11 cellular contexts compared by ENCODE assay signal in genomic region chr20:64223526-64224067, GRCh38. TPM values are rescaled to one million over a fixed set of nuclear protein-coding genes. Genes with fewer than 3 reads are reported as not detected.
DNase-seq lines count a peak whose midpoint lies in the region; ATAC-seq and TF ChIP-seq lines count a peak whose summit lies in the region.
"Had no signal": no experiment of that assay in that cellular context is flagged by ENCODE, and none has a peak within 500 bp of the region (broad histone marks: within the 10 kb centered on the region; RNA-seq: fewer than 3 reads in every experiment).

No MANE protein-coding gene starts in this region.

- H2AFZ ChIP-seq in SU-DHL-6 (ENCODE audit: low read depth, low read length, severe bottlenecking): no peak overlapping the region

- H3K9me3 ChIP-seq in SU-DHL-6 (ENCODE audit: insufficient read depth, low read length): no peaks in the 10 kb centered on the region
- no peaks in the 10 kb centered on the region for H3K9me3 ChIP-seq in skeletal muscle satellite cell (replicated peaks; ENCODE audit: low read length)
- H3K9me3 ChIP-seq: uterus had no signal

- H3K36me3 ChIP-seq in SU-DHL-6 (ENCODE audit: low read length) (no peaks in the 10 kb centered on the region), skeletal muscle satellite cell (ENCODE audit: insufficient read depth, low read length) (no peaks in the 10 kb centered on the region)
- H3K36me3 ChIP-seq: uterus had no signal

- H3K79me2 ChIP-seq in SU-DHL-6 (ENCODE audit: insufficient read depth, low read length): no peaks in the 10 kb centered on the region

- no peaks in the 10 kb centered on the region for H3F3A ChIP-seq in SU-DHL-6 (ENCODE audit: insufficient read depth)

- H3K9ac ChIP-seq in SU-DHL-6 (ENCODE audit: low read length) (no peak overlapping the region), skeletal muscle satellite cell (ENCODE audit: low read depth, low read length) (peak overlapping the region; percentile 63)

- H3K4me2 ChIP-seq in SU-DHL-6 (ENCODE audit: low read depth, low read length, poor library complexity, severe bottlenecking) (no peak overlapping the region), skeletal muscle satellite cell (ENCODE audit: low read length) (peak overlapping the region; percentile 29)

- peak; percentile 72 to 76 for ATAC-seq in left cardiac atrium
- ATAC-seq in GM21360 (IDR thresholded peaks at IDR 0.05; ENCODE audit: unreplicated experiment): no peak
- ATAC-seq in HG03280 (IDR thresholded peaks at IDR 0.05; ENCODE audit: unreplicated experiment): no peak

- H3K4me3 ChIP-seq in HFF-Myc (replicated peaks; ENCODE audit: low read depth, low read length): no peak overlapping the region
- H3K4me3 ChIP-seq in SU-DHL-6 (ENCODE audit: insufficient read depth, low read length, poor library complexity, severe bottlenecking): no peak overlapping the region
- peak overlapping the region; percentile 9 for H3K4me3 ChIP-seq in skeletal muscle satellite cell (ENCODE audit: low read length)
- H3K4me3 ChIP-seq: skin epidermis, uterus had no signal

- H3K27me3 ChIP-seq in SU-DHL-6 (ENCODE audit: low read length) (no peaks in the 10 kb centered on the region), skeletal muscle satellite cell (ENCODE audit: control insufficient read depth, insufficient read depth, low read length) (peaks cover 18% of the 10 kb centered on the region)
- H3K27me3 ChIP-seq: uterus had no signal

- TF ChIP-seq CTCF in HFF-Myc (IDR thresholded peaks at IDR 0.05; ENCODE audit: low read depth, low read length, missing control alignments) (peak; percentile 37), SU-DHL-6 (IDR thresholded peaks at IDR 0.05; ENCODE audit: insufficient read depth, low read length, poor library complexity, severe bottlenecking) (peak; percentile 27)

- no peak for DNase-seq in HFF-Myc (ENCODE audit: extremely low read depth, low read depth)
- DNase-seq in left cardiac atrium: peak; percentile 44
- DNase-seq in T1000 (lab: John Stamatoyannopoulos, UW): no peak
- DNase-seq: effector CD4-positive, alpha-beta T cell had no signal

- no peak overlapping the region for H3K27ac ChIP-seq in SU-DHL-6 (ENCODE audit: low read depth, low read length)
- H3K27ac ChIP-seq: uterus had no signal

- intact Hi-C loops in left cardiac atrium (cut with DNase I): no loop called here

- no peaks in the 10 kb centered on the region for H4K20me1 ChIP-seq in SU-DHL-6 (ENCODE audit: low read depth, low read length)

- peaks cover 38% of the 10 kb centered on the region for H3K4me1 ChIP-seq in skeletal muscle satellite cell (ENCODE audit: control insufficient read depth, insufficient read depth, low read length)
- H3K4me1 ChIP-seq: uterus had no signal

- H3K9me2 ChIP-seq in SU-DHL-6 (replicated peaks; ENCODE audit: insufficient read depth, low read length): no peaks in the 10 kb centered on the region

RNA-seq across cellular contexts. Expression of gene PCMTD2, which starts 32.0 kb away (rescaled TPM):
- 10 to 100 TPM; 54.9 to 76.4 TPM for total RNA-seq in left cardiac atrium
- 21.8 and 27.1 TPM in 2 replicates for total RNA-seq in skeletal muscle satellite cell (2012; rRNA removed)

RNA-seq across cellular contexts. Expression of gene MYT1, which starts 59.3 kb away (rescaled TPM):
- under 1 TPM; 0.21 to 0.34 TPM for total RNA-seq in left cardiac atrium
- total RNA-seq in skeletal muscle satellite cell (2012; rRNA removed): not detected in 2 replicates
- total RNA-seq: HT1080 had no signal

Comparison
In these comparisons a context has a peak if more than half of its experiments do, and no peak if none do; other contexts are left out.
1. ATAC-seq: peak in left cardiac atrium (2 of 2); none in GM21360 (single experiment) and HG03280 (single experiment).